ENCODE assay signal across 9 cellular contexts in the genomic region with DNA sequence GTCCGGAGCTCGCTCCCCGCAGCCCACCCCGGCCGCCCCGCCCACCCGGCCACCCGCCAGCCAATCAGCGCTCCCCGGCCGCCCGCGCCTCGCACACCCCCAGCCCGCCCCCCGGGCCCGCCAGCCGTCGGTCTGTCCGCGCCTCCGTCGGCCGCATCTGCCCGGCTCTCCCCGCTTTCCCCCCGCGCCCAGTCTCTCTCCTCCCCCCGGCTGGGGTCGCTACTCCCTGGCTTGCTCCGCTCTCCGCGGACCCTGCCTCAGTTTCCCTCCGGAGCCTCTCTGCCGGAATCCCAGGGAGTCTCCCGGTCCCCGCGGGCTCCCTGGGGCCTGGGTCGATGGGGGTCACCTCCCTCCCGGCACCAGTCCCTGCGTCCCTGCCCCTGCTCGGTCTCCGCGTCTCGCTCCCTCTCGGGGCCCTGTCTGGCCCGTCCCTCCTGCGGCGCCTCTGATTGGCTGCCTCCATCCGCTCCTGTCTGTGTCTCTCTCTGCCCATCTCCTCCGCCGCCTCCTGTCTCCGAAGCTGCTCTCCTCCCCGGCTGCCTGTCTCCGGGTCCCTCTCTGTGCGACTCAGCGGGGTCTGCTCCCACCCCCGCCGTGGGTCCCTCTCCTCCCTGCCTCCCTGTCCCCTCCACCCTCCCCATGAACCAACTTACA. TPM values are rescaled to one million over a fixed set of nuclear protein-coding genes. Genes with fewer than 3 reads are reported as not detected.
DNase-seq lines count a peak whose midpoint lies in the region; TF ChIP-seq lines count a peak whose summit lies in the region.
"Had no signal": no experiment of that assay in that cellular context is flagged by ENCODE, and none has a peak within 500 bp of the region (broad histone marks: within the 10 kb centered on the region; RNA-seq: fewer than 3 reads in every experiment).

No MANE protein-coding gene starts in this region.

- peak; percentile 29 for DNase-seq in DMS 273 treated with DMSO at 0.1 percent for 48 hours (lab: John Stamatoyannopoulos, UW)
- DNase-seq in MG63 = peak; percentile 43
- DNase-seq in activated CD4-positive, alpha-beta T cell treated with anti-CD3 and anti-CD28 coated beads, Interleukin-2, amount 10 ng/mL, durations not matched to agents 24 days and 14 days = peak; percentile 73
- no peak for DNase-seq in esophagus squamous epithelium (lab: John Stamatoyannopoulos, UW)
- no peak for DNase-seq in progenitor cell of endocrine pancreas (ENCODE audit: low spot score, unreplicated experiment)
- DNase-seq in NCI-H1048 (lab: John Stamatoyannopoulos, UW) = no peak
- DNase-seq in midbrain (lab: John Stamatoyannopoulos, UW) = no peak
- no peak for DNase-seq in NCI-H187 treated with DMSO at 0.1 percent for 48 hours (lab: John Stamatoyannopoulos, UW)

- peaks cover 2% of the 10 kb centered on the region for H3K36me3 Mint-ChIP-seq in activated CD4-positive, alpha-beta T cell treated with anti-CD3 and anti-CD28 coated beads, Interleukin-2, amount 10 ng/mL, durations not matched to agents 24 days and 14 days (ENCODE audit: low read depth)
- H3K36me3 Mint-ChIP-seq in progenitor cell of endocrine pancreas (ENCODE audit: insufficient read depth) = peaks cover 1% of the 10 kb centered on the region

- H3K27ac ChIP-seq in esophagus squamous epithelium = no peak overlapping the region

- no peaks in the 10 kb centered on the region for H3K9me3 Mint-ChIP-seq in activated CD4-positive, alpha-beta T cell treated with anti-CD3 and anti-CD28 coated beads, Interleukin-2, amount 10 ng/mL, durations not matched to agents 24 days and 14 days
- no peaks in the 10 kb centered on the region for H3K9me3 Mint-ChIP-seq in progenitor cell of endocrine pancreas (ENCODE audit: low read depth)

- H3K36me3 ChIP-seq in MG63 (no peaks in the 10 kb centered on the region), esophagus squamous epithelium (no peaks in the 10 kb centered on the region)

- peaks cover 51% of the 10 kb centered on the region for H3K27me3 Mint-ChIP-seq in activated CD4-positive, alpha-beta T cell treated with anti-CD3 and anti-CD28 coated beads, Interleukin-2, amount 10 ng/mL, durations not matched to agents 24 days and 14 days
- peaks cover 53% of the 10 kb centered on the region for H3K27me3 Mint-ChIP-seq in progenitor cell of endocrine pancreas

- no peak overlapping the region for H3K27ac Mint-ChIP-seq in activated CD4-positive, alpha-beta T cell treated with anti-CD3 and anti-CD28 coated beads, Interleukin-2, amount 10 ng/mL, durations not matched to agents 24 days and 14 days
- H3K27ac Mint-ChIP-seq in progenitor cell of endocrine pancreas = no peak overlapping the region

- H3K4me3 Mint-ChIP-seq in activated CD4-positive, alpha-beta T cell treated with anti-CD3 and anti-CD28 coated beads, Interleukin-2, amount 10 ng/mL, durations not matched to agents 24 days and 14 days = peak overlapping the region; percentile 69
- H3K4me3 Mint-ChIP-seq in progenitor cell of endocrine pancreas (ENCODE audit: low read depth) = peak overlapping the region; percentile 29

- H3K4me1 ChIP-seq in esophagus squamous epithelium = peaks cover 17 to 38% (median 20%) of the 10 kb centered on the region in 3 donors

- no peak for TF ChIP-seq POLR2A in esophagus squamous epithelium (IDR thresholded peaks at IDR 0.05)

- H3K9me3 ChIP-seq in MG63 = no peaks in the 10 kb centered on the region
- no peaks in the 10 kb centered on the region for H3K9me3 ChIP-seq in esophagus squamous epithelium

- WGBS in esophagus squamous epithelium, 2 donors = 2 to 3% methylated on average over 20 to 23 of the region's 59 CpGs

- intact Hi-C loops in activated CD4-positive, alpha-beta T cell treated with anti-CD3 and anti-CD28 coated beads, Interleukin-2, amount 10 ng/mL, durations not matched to agents 24 days and 14 days (cut with micrococcal nuclease) = no loop called here
- intact Hi-C loops in esophagus squamous epithelium (cut with DNase I) = loop anchor here (10.0 kb wide), 1 partner anchor 65 kb away; no protein-coding TSS in a partner anchor

- TF ChIP-seq CTCF in esophagus squamous epithelium (IDR thresholded peaks at IDR 0.05) (no peak), progenitor cell of endocrine pancreas (IDR thresholded peaks at IDR 0.05; ENCODE audit: unreplicated experiment) (no peak)

- peaks cover 7% of the 10 kb centered on the region for H3K4me1 Mint-ChIP-seq in activated CD4-positive, alpha-beta T cell treated with anti-CD3 and anti-CD28 coated beads, Interleukin-2, amount 10 ng/mL, durations not matched to agents 24 days and 14 days
- H3K4me1 Mint-ChIP-seq in progenitor cell of endocrine pancreas (ENCODE audit: low read depth) = peaks cover 11% of the 10 kb centered on the region

- peaks cover 11% of the 10 kb centered on the region for H3K27me3 ChIP-seq in MG63
- peaks cover 17 to 98% (median 40%) of the 10 kb centered on the region in 4 donors for H3K27me3 ChIP-seq in esophagus squamous epithelium

- H3K4me3 ChIP-seq in MG63 (peak overlapping the region; percentile 29), esophagus squamous epithelium (peak overlapping the region in 3 of 4 donors; percentile 12 to 58 (median 39))

RNA-seq across cellular contexts. Expression of a gene that starts 0.5 kb away (rescaled TPM):
- 0.95 TPM in 1 of 2 replicates, not detected in the other for total RNA-seq in MG63 (2014; rRNA removed; shearing (Covaris generic); ENCODE audit: low replicate concordance)
- total RNA-seq in activated CD4-positive, alpha-beta T cell treated with anti-CD3 and anti-CD28 coated beads, Interleukin-2, amount 10 ng/mL, durations not matched to agents 24 days and 14 days = 0.21 TPM in 1 of 2 replicates, not detected in the other
- total RNA-seq in esophagus squamous epithelium (not detected), progenitor cell of endocrine pancreas (2.2 and 2.8 TPM in 2 replicates)

RNA-seq across cellular contexts. Expression of a gene that starts 6.7 kb away (rescaled TPM):
- total RNA-seq in MG63 (2014; rRNA removed; shearing (Covaris generic); ENCODE audit: low replicate concordance) = not detected in 2 replicates
- total RNA-seq in activated CD4-positive, alpha-beta T cell treated with anti-CD3 and anti-CD28 coated beads, Interleukin-2, amount 10 ng/mL, durations not matched to agents 24 days and 14 days = not detected in 2 replicates
- total RNA-seq in esophagus squamous epithelium (not detected), progenitor cell of endocrine pancreas (0.09 TPM in 1 of 2 replicates, not detected in the other)
- total RNA-seq: renal cortical epithelial cell had no signal

RNA-seq across cellular contexts. Expression of a gene that starts 6.8 kb away (rescaled TPM):
- total RNA-seq in MG63 (2014; rRNA removed; shearing (Covaris generic); ENCODE audit: low replicate concordance) = not detected in 2 replicates
- not detected in 2 replicates for total RNA-seq in activated CD4-positive, alpha-beta T cell treated with anti-CD3 and anti-CD28 coated beads, Interleukin-2, amount 10 ng/mL, durations not matched to agents 24 days and 14 days
- total RNA-seq in esophagus squamous epithelium = not detected
- total RNA-seq in progenitor cell of endocrine pancreas = 2.3 and 4.3 TPM in 2 replicates
- total RNA-seq: renal cortical epithelial cell had no signal

RNA-seq across cellular contexts. Expression of a gene that starts 14.3 kb away (rescaled TPM):
- 3.5 TPM in 1 of 2 replicates, not detected in the other for total RNA-seq in MG63 (2014; rRNA removed; shearing (Covaris generic); ENCODE audit: low replicate concordance)
- total RNA-seq in activated CD4-positive, alpha-beta T cell treated with anti-CD3 and anti-CD28 coated beads, Interleukin-2, amount 10 ng/mL, durations not matched to agents 24 days and 14 days = 9.7 and 11.3 TPM in 2 replicates
- 10 to 100 TPM; 11.9 to 41.8 (median 27.1) TPM for total RNA-seq in esophagus squamous epithelium
- total RNA-seq in progenitor cell of endocrine pancreas = 5.0 and 5.6 TPM in 2 replicates

RNA-seq across cellular contexts. Expression of a gene that starts 15.3 kb away (rescaled TPM):
- not detected in 2 replicates for total RNA-seq in MG63 (2014; rRNA removed; shearing (Covaris generic); ENCODE audit: low replicate concordance)
- 0.26 TPM in 1 of 2 replicates, not detected in the other for total RNA-seq in activated CD4-positive, alpha-beta T cell treated with anti-CD3 and anti-CD28 coated beads, Interleukin-2, amount 10 ng/mL, durations not matched to agents 24 days and 14 days
- 1 to 10 TPM in 1 of 4 donors, under 1 TPM in 2, not detected in 1; 0.66 to 1.4 (median 0.95) TPM for total RNA-seq in esophagus squamous epithelium
- total RNA-seq in progenitor cell of endocrine pancreas = not detected in 2 replicates

Comparison
In these comparisons a context has a peak if more than half of its experiments do, and no peak if none do; other contexts are left out.
1. DNase-seq: peak in DMS 273 treated with DMSO at 0.1 percent for 48 hours (single experiment), MG63 (single experiment) and activated CD4-positive, alpha-beta T cell treated with anti-CD3 and anti-CD28 coated beads, Interleukin-2, amount 10 ng/mL, durations not matched to agents 24 days and 14 days (single experiment); none in esophagus squamous epithelium (single experiment), progenitor cell of endocrine pancreas (single experiment), NCI-H1048 (single experiment), midbrain (single experiment) and NCI-H187 treated with DMSO at 0.1 percent for 48 hours (single experiment).